In genomic region chr6:5831219-5831862, GRCh38 we compare ENCODE assay signal across 8 cellular contexts.
DNase-seq lines count a peak whose midpoint lies in the region; ATAC-seq and TF ChIP-seq lines count a peak whose summit lies in the region.
"Not testable (repeated sequence)": the region's sequence is repeated elsewhere in the genome, so short reads cannot be mapped to it uniquely, and the experiment has no call there.

No MANE protein-coding gene starts in this region.

- WGBS in thymus = 16% methylated on average over 8 of the region's 8 CpGs

- not testable (repeated sequence) for TF ChIP-seq CTCF in NB4 (IDR thresholded peaks at IDR 0.05; ENCODE audit: low read depth, low read length); osteoblast (IDR thresholded peaks at IDR 0.05; ENCODE audit: extremely low read depth, low read depth, low read length)

- H3K9me3 ChIP-seq in osteoblast (ENCODE audit: low read depth, low read length); thymus (ENCODE audit: control insufficient read depth): not testable (repeated sequence)

- H2AFZ ChIP-seq in osteoblast (ENCODE audit: low read length) = not testable (repeated sequence)

- ATAC-seq in GM18505 (IDR thresholded peaks at IDR 0.05; ENCODE audit: unreplicated experiment) (peak; percentile 80), HG02642 (IDR thresholded peaks at IDR 0.05; ENCODE audit: poor library complexity, unreplicated experiment) (peak; percentile 48)

- not testable (repeated sequence) for H3K27me3 ChIP-seq in osteoblast (ENCODE audit: insufficient read depth, low read length); thymus (ENCODE audit: control insufficient read depth, insufficient read depth)

- not testable (repeated sequence) for H3K4me3 ChIP-seq in NB4 (ENCODE audit: low read depth, low read length); osteoblast (ENCODE audit: insufficient read depth, low read length); thymus (ENCODE audit: low read length)

- not testable (repeated sequence) for TF ChIP-seq POLR2A in GM18505 (IDR thresholded peaks at IDR 0.05; ENCODE audit: borderline replicate concordance, extremely low read depth, insufficient read depth, insufficient read length); NB4 (IDR thresholded peaks at IDR 0.05; ENCODE audit: extremely low read depth, insufficient read length)

- H3K36me3 ChIP-seq in osteoblast (ENCODE audit: insufficient read depth, low read length); thymus (ENCODE audit: control insufficient read depth, insufficient read depth): not testable (repeated sequence)

- H3K27ac ChIP-seq in osteoblast (ENCODE audit: low read depth, low read length) = not testable (repeated sequence)
- peak overlapping the region; percentile 92 for H3K27ac ChIP-seq in thymus (ENCODE audit: low read depth)

- DNase-seq in NB4 (ENCODE audit: low read depth) = peak; percentile 92
- DNase-seq in activated CD4-positive, CD25-positive, alpha-beta regulatory T cell treated with anti-CD3 and anti-CD28 coated beads, Interleukin-2, amount 50 U/mL, for 72 hours = peak; percentile 37
- DNase-seq in activated effector memory CD4-positive, alpha-beta T cell treated with Interleukin-2 at 50 U/mL for 16 hours = peak; percentile 52
- peak; percentile 10 for DNase-seq in germinal center (ENCODE audit: low spot score)
- DNase-seq in osteoblast (ENCODE audit: insufficient read length, low spot score, missing footprints) = peak; percentile 74

- H3K4me1 ChIP-seq in osteoblast (ENCODE audit: insufficient read depth, low read length) = not testable (repeated sequence)
- peaks cover 18% of the 10 kb centered on the region for H3K4me1 ChIP-seq in thymus (ENCODE audit: control insufficient read depth, insufficient read depth, low read length)

- not testable (repeated sequence) for H3K79me2 ChIP-seq in osteoblast (ENCODE audit: insufficient read depth, low read length)

- not testable (repeated sequence) for H4K20me1 ChIP-seq in osteoblast (ENCODE audit: insufficient read depth, low read length)

- H3K4me2 ChIP-seq in osteoblast (ENCODE audit: insufficient read depth, low read length) = not testable (repeated sequence)

Comparison
In these comparisons a context has a peak if more than half of its experiments do, and no peak if none do; other contexts are left out.
1. DNase-seq: peak in every context shown above with its lines; median percentile 92 in NB4; 74 in osteoblast; 52 in activated effector memory CD4-positive, alpha-beta T cell treated with Interleukin-2 at 50 U/mL for 16 hours; 37 in activated CD4-positive, CD25-positive, alpha-beta regulatory T cell treated with anti-CD3 and anti-CD28 coated beads, Interleukin-2, amount 50 U/mL, for 72 hours; 10 in germinal center.